ENCODE assay signal across 20 cellular contexts in the genomic region with DNA sequence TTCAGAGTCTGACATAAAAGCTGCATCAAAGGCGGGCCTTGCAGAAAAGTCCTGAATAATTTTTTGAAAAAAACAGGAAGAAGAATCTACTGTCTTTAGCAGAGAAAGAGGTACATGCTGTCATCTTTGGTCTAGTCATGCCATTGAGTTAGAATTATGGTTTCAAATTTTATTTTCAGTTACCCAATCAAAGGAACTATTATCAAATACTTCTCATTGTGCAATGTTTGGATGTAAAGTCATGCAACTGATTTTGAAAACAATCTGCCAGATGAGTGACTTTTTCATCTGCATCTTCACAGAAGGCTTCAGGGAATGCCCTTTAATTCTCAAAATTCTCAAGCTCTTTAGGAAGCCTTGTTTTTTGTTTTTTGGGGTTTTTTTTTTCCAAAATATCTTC.
"Had no signal": no experiment of that assay in that cellular context is flagged by ENCODE, and none has a peak within 500 bp of the region (broad histone marks: within the 10 kb centered on the region; RNA-seq: fewer than 3 reads in every experiment).

No MANE protein-coding gene starts in this region.

- H3K27ac ChIP-seq: cardiac muscle cell, gastroesophageal sphincter, heart left ventricle, left ventricle myocardium inferior, tibial artery had no signal

- H3K27me3 ChIP-seq: cardiac muscle cell, gastroesophageal sphincter, heart left ventricle, tibial artery had no signal

- H3K4me3 ChIP-seq: cardiac muscle cell, gastroesophageal sphincter, heart left ventricle, left ventricle myocardium inferior, tibial artery had no signal

- H3K9me3 ChIP-seq: gastroesophageal sphincter, tibial artery had no signal

- H3K36me3 ChIP-seq: cardiac muscle cell, gastroesophageal sphincter, heart left ventricle, left ventricle myocardium inferior, tibial artery had no signal

- H3K4me1 ChIP-seq: gastroesophageal sphincter, heart left ventricle, left ventricle myocardium inferior, tibial artery had no signal

- DNase-seq: activated CD4-positive, alpha-beta memory T cell treated with anti-CD3 and anti-CD28 coated beads for 36 hours; activated CD4-positive, alpha-beta T cell treated with anti-CD3 and anti-CD28 coated beads for 36 hours; activated gamma-delta T cell treated with Interleukin-2 at 50 U/mL for 16 hours; activated T-cell treated with anti-CD3 and anti-CD28 coated beads for 4 hours; amniotic stem cell; dermis blood vessel endothelial cell; effector memory CD4-positive, alpha-beta T cell; heart left ventricle; kidney glomerular epithelial cell; left ventricle myocardium inferior; mammary epithelial cell; midbrain; nucleus accumbens; posterior cingulate gyrus; retina; stimulated activated CD8-positive, alpha-beta memory T cell treated with anti-CD3 and anti-CD28 coated beads, Interleukin-4, amount 100 ng/mL, for 48 hours; stimulated activated naive CD4-positive, alpha-beta T cell; tibial artery had no signal
